ENCODE assay signal across 11 cellular contexts in the genomic region with DNA sequence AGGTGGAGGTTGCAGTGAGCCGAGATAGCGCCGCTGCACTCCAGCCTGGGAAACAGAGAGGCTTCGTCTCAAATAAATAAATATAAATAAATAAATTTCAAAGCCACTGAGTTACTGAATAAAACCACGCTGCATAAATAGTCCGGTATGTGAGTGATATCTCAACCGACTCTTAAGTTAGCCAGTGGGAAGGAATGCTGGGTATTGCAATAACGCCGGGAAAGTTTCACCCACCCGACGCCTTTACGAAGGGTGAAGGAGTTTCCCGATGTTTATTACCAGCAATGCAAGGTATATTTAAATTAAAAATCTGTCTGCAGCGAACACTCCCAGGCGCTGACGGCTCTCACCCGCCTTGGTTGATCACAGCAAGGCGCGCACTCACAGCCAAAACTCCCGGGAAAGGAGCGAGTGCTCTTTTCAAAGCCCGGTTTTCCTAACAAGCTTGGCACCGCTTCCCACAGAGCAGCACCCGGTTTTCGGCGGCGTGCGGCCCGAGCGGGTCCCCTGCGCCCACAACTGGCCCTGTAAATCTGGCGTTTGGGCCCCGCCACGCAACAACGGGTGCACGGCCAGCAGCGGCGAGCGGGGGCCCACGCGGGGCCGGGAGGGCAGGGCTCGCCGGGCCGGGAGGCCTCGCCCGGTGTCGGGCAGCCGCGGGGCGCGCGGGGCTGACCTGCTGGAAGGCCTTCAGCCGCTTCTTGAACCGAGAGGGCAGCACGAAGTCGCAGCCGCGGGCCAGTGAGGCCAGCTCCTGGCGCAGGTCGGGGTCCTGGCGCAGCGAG. TPM values are rescaled to one million over a fixed set of nuclear protein-coding genes. Genes with fewer than 3 reads are reported as not detected.
DNase-seq lines count a peak whose midpoint lies in the region; ATAC-seq, FAIRE-seq and TF ChIP-seq lines count a peak whose summit lies in the region.
"Had no signal": no experiment of that assay in that cellular context is flagged by ENCODE, and none has a peak within 500 bp of the region (broad histone marks: within the 10 kb centered on the region; RNA-seq: fewer than 3 reads in every experiment).

No MANE protein-coding gene starts in this region.

- H3K9me3 Mint-ChIP-seq in HFFc6 (no peaks in the 10 kb centered on the region), mesothelial cell of epicardium (no peaks in the 10 kb centered on the region)

- BruUV-seq in PC-9 (replicated peaks; lab: Mats Ljungman, UMichigan) = no TSS peak

- H3K9me3 ChIP-seq in A549 = no peaks in the 10 kb centered on the region
- no peaks in the 10 kb centered on the region for H3K9me3 ChIP-seq in PC-9 (ENCODE audit: insufficient read depth, low read depth)
- H3K9me3 ChIP-seq: colonic mucosa had no signal

- TF ChIP-seq EP300 in A549 (IDR thresholded peaks at IDR 0.05) = no peak

- H3K27me3 Mint-ChIP-seq in HFFc6 (ENCODE audit: insufficient read depth) = peaks cover 5% of the 10 kb centered on the region; the same call in 1 of the 2 replicates
- peaks cover 43% of the 10 kb centered on the region for H3K27me3 Mint-ChIP-seq in mesothelial cell of epicardium (ENCODE audit: low read depth)

- H3K79me2 ChIP-seq in PC-9 (ENCODE audit: low read depth) = no peaks in the 10 kb centered on the region

- H4K20me1 ChIP-seq in PC-9 (ENCODE audit: insufficient read depth) = no peaks in the 10 kb centered on the region

- H3F3A ChIP-seq in PC-9 (ENCODE audit: insufficient read depth, low read depth) = no peaks in the 10 kb centered on the region

- peaks cover 0 to 70% (median 47%) of the 10 kb centered on the region in 45 donors for H3K27me3 ChIP-seq in dorsolateral prefrontal cortex
- H3K27me3 ChIP-seq in PC-9 (ENCODE audit: insufficient read depth, low read depth) = no peaks in the 10 kb centered on the region

- POLR2A ChIA-PET in A549 (lab: Yijun Ruan, JAX) (no interaction called here), PC-9 (lab: Charles Lee; ENCODE audit: unreplicated experiment) (no interaction called here)

- H3K4me3 Mint-ChIP-seq in HFFc6 (peak overlapping the region; percentile 83), mesothelial cell of epicardium (peak overlapping the region; percentile 71)

- DNase-seq in A549 (ENCODE audit: low read depth in 1 of 2, low spot score in 1 of 2) (no peak), HFFc6 (no peak), dorsolateral prefrontal cortex (no peak), mesothelial cell of epicardium (ENCODE audit: low spot score in 2 of 2, unreplicated experiment in 2 of 2) (no peak), GM12891 (ENCODE audit: insufficient read length, low spot score) (no peak), PC-9 (no peak)
- DNase-seq: colonic mucosa, GOT3, small intestine had no signal

- H3K27ac Mint-ChIP-seq in HFFc6 = no peak overlapping the region
- H3K27ac Mint-ChIP-seq in mesothelial cell of epicardium = peak overlapping the region; percentile 39

- H3K36me3 Mint-ChIP-seq in HFFc6 (ENCODE audit: low read depth) = no peaks in the 10 kb centered on the region
- no peaks in the 10 kb centered on the region for H3K36me3 Mint-ChIP-seq in mesothelial cell of epicardium

- CTCF ChIA-PET in A549 (lab: Yijun Ruan, JAX) = no interaction called here
- CTCF ChIA-PET in PC-9 (lab: Charles Lee) = no interaction called here

- H3K4me1 ChIP-seq in A549 (peaks cover 21% of the 10 kb centered on the region), PC-9 (replicated peaks; ENCODE audit: insufficient read depth) (no peaks in the 10 kb centered on the region)
- H3K4me1 ChIP-seq: colonic mucosa had no signal

- no peaks in the 10 kb centered on the region for H3K9me2 ChIP-seq in PC-9 (ENCODE audit: insufficient read depth)

- intact Hi-C loops in dorsolateral prefrontal cortex (cut with DNase I) (no loop called here), PC-9 (cut with micrococcal nuclease; ENCODE audit: unreplicated experiment) (no loop called here)

- peaks cover 25% of the 10 kb centered on the region for H3K4me1 Mint-ChIP-seq in HFFc6 (ENCODE audit: low read depth)
- peaks cover 25% of the 10 kb centered on the region for H3K4me1 Mint-ChIP-seq in mesothelial cell of epicardium

- no peaks in the 10 kb centered on the region for H3K36me3 ChIP-seq in PC-9 (ENCODE audit: low read depth)
- H3K36me3 ChIP-seq: colonic mucosa had no signal

- H3K27ac ChIP-seq in A549 (peak overlapping the region; percentile 58 to 84; a peak in 5 of 6 replicates), dorsolateral prefrontal cortex (no peak overlapping the region), PC-9 (no peak overlapping the region)
- H3K27ac ChIP-seq: colonic mucosa had no signal

- H3K4me2 ChIP-seq in A549 (peak overlapping the region; percentile 80), PC-9 (no peak overlapping the region)

- WGBS in A549 (ENCODE audit: missing lambda C conversion rate) = 88% methylated on average over 56 of the region's 63 CpGs

- no peak for TF ChIP-seq RAD21 in A549 (conservative IDR thresholded peaks at IDR 0.05 in 1 of 2, IDR thresholded peaks at IDR 0.05 in 1 of 2)

- FAIRE-seq in A549 (lab: Jason Lieb, UNC) (no peak), GM12891 (lab: Jason Lieb, UNC) (no peak)
- FAIRE-seq: small intestine had no signal

- H2AFZ ChIP-seq in PC-9 = no peak overlapping the region

- no peak for TF ChIP-seq POLR2A in A549 (IDR thresholded peaks at IDR 0.05; ENCODE audit: low read length)
- TF ChIP-seq POLR2A in GM12891 (IDR thresholded peaks at IDR 0.05; ENCODE audit: low read depth, low read length) = no peak

- ATAC-seq in A549 (no peak), HG03196 (IDR thresholded peaks at IDR 0.05; ENCODE audit: unreplicated experiment) (no peak), HG03025 (IDR thresholded peaks at IDR 0.05; ENCODE audit: low FRiP score, unreplicated experiment) (no peak)

- TF ChIP-seq CTCF in A549 (IDR thresholded peaks at IDR 0.05) (no peak), HFFc6 (IDR thresholded peaks at IDR 0.05) (no peak), dorsolateral prefrontal cortex (IDR thresholded peaks at IDR 0.05 in 54 of 56, conservative IDR thresholded peaks at IDR 0.05 in 2 of 56; ENCODE audit: low read depth in 1 of 56, partially characterized antibody in 56 of 56) (no peak), mesothelial cell of epicardium (IDR thresholded peaks at IDR 0.05; ENCODE audit: unreplicated experiment) (no peak), PC-9 (conservative IDR thresholded peaks at IDR 0.05) (no peak)

- H3K4me3 ChIP-seq in A549 = peak overlapping the region; percentile 50
- H3K4me3 ChIP-seq in dorsolateral prefrontal cortex = peak overlapping the region in 45 of 59 donors; percentile 10 to 63 (median 36)
- H3K4me3 ChIP-seq in PC-9 = no peak overlapping the region

TF ChIP-seq in A549, 52 proteins besides CTCF, POLR2A, EP300 and RAD21 (continues in another document):
- no peak for TF ChIP-seq MYC (IDR thresholded peaks at IDR 0.05; ENCODE audit: borderline replicate concordance, low read length)
- no peak for TF ChIP-seq CEBPB (IDR thresholded peaks at IDR 0.05)
- no peak for TF ChIP-seq ESRRA (IDR thresholded peaks at IDR 0.05; ENCODE audit: borderline replicate concordance, low read length)
- TF ChIP-seq CHD4 (IDR thresholded peaks at IDR 0.05; ENCODE audit: borderline replicate concordance) = no peak
- TF ChIP-seq, protein P1, sequence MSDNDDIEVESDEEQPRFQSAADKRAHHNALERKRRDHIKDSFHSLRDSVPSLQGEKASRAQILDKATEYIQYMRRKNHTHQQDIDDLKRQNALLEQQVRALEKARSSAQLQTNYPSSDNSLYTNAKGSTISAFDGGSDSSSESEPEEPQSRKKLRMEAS (IDR thresholded peaks at IDR 0.05) = no peak

TF ChIP-seq in GM12891, 5 proteins besides CTCF, POLR2A, EP300 and RAD21:
- no peak for TF ChIP-seq SPI1 (IDR thresholded peaks at IDR 0.05; ENCODE audit: low read depth, low read length)
- no peak for TF ChIP-seq POU2F2 (IDR thresholded peaks at IDR 0.05; ENCODE audit: low read depth, low read length)
- no peak for TF ChIP-seq PAX5 (IDR thresholded peaks at IDR 0.05; ENCODE audit: insufficient read depth, low read length, severe bottlenecking)
- no peak for TF ChIP-seq TAF1 (IDR thresholded peaks at IDR 0.05; ENCODE audit: low read depth, low read length)
- no peak for TF ChIP-seq POLR2AphosphoS5 (IDR thresholded peaks at IDR 0.05; ENCODE audit: low read depth, low read length)
TF ChIP-seq in GM12891: peak in this region for 0.

RNA-seq across cellular contexts. Expression of a gene that starts 13.7 kb away (rescaled TPM):
- 12.6 and 13.1 TPM in 2 replicates for polyA plus RNA-seq in A549 (2011; rRNA removed)
- polyA plus RNA-seq in A549 (2012; cell fraction: cytosol; rRNA removed) = 32.9 and 36.6 TPM in 2 replicates
- 130 and 153 TPM in 2 replicates for polyA plus RNA-seq in A549 (2012; cell fraction: nucleus; rRNA removed)
- polyA plus RNA-seq in A549 (2017; fragmentation: RNase III; extraction: RNeasy Plus Mini Kit Qiagen cat#74134 plus additional on column Dnase treatment) = 24.9 to 29.6 TPM (median 28.8 TPM) in 3 replicates
- 35.8 and 47.9 TPM in 2 replicates for polyA minus RNA-seq in A549 (2011; rRNA and poly(A)+ RNA removed)
- 10 to 100 TPM; 11.7 to 20.5 (median 13.9) TPM for total RNA-seq in HFFc6 (2021; fragmentation: NEBNext Ultra II Directional; extraction: Animal tissue kit (Norgen Biotek cat#: 25700))
- total RNA-seq in dorsolateral prefrontal cortex = 10 to 100 TPM in 115 of 120 experiments, 1 to 10 TPM in 5; 5.9 to 41.0 (median 18.3) TPM
- 63.0 to 65.5 TPM (median 65.2 TPM) in 3 replicates for total RNA-seq in mesothelial cell of epicardium
- 12.9 TPM for polyA plus RNA-seq in GM12891 (2012; ENCODE audit: low read depth, missing spikeins)
- total RNA-seq in PC-9 (2021) = 32.5 and 39.2 TPM in 2 replicates

RNA-seq across cellular contexts. Expression of a gene that starts 54.5 kb away (rescaled TPM):
- 22.9 and 26.0 TPM in 2 replicates for polyA plus RNA-seq in A549 (2011; rRNA removed)
- polyA plus RNA-seq in A549 (2012; cell fraction: cytosol; rRNA removed) = 64.3 and 74.2 TPM in 2 replicates
- polyA plus RNA-seq in A549 (2012; cell fraction: nucleus; rRNA removed) = 78.8 and 93.8 TPM in 2 replicates
- polyA plus RNA-seq in A549 (2017; fragmentation: RNase III; extraction: RNeasy Plus Mini Kit Qiagen cat#74134 plus additional on column Dnase treatment) = 36.1 to 41.2 TPM (median 39.4 TPM) in 3 replicates
- polyA minus RNA-seq in A549 (2011; rRNA and poly(A)+ RNA removed) = 10.2 and 14.8 TPM in 2 replicates
- total RNA-seq in HFFc6 (2021; fragmentation: NEBNext Ultra II Directional; extraction: Animal tissue kit (Norgen Biotek cat#: 25700)) = 10 to 100 TPM; 35.1 to 40.2 (median 37.4) TPM
- 10 to 100 TPM; 33.8 to 91.4 (median 51.5) TPM for total RNA-seq in dorsolateral prefrontal cortex
- 65.6 to 67.1 TPM (median 66.7 TPM) in 3 replicates for total RNA-seq in mesothelial cell of epicardium
- polyA plus RNA-seq in GM12891 (2012; ENCODE audit: low read depth, missing spikeins) = 29.7 TPM
- total RNA-seq in PC-9 (2021) = 43.5 and 47.0 TPM in 2 replicates

Comparison
In these comparisons a context has a peak if more than half of its experiments do, and no peak if none do; other contexts are left out.
1. H3K27ac ChIP-seq: peak in A549 (2 of 2); none in dorsolateral prefrontal cortex (0 of 59) and PC-9 (single experiment).